9 cellular contexts compared by ENCODE assay signal in the genomic region with DNA sequence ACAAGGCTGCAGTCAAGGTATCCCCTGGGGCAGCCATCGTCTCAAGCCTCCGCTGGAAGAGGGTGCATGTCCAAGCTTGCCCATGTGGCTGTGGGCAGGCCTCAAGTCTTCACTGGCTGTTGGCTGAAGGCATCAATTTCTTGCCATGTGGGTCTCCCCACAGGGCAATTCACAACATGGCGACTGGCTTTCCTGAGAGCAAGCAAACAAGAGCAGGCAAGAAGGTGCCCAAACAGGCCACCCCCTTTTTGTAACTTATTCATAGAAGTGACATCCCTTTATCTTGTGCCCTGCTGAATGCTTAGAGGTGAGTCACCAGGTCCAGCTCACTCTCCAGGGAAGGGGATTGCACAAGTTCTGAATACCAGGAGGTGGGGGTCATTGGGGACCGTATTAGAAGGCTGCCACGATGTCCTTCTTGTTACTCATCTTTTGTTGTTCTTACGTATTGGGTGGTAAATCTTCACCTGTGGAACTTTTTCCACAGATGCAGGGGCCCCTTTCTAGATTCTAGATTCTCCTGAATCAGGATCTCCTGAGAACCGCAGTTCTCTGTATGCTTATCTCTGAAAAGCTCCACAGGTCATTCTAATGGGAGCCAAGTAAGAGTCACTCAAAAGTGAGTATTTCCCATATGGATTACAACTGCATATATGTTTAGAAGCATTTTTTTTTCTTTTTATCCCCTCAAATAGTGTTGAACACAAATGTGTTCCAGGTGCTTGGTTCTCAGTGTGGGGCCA.
DNase-seq lines count a peak whose midpoint lies in the region; TF ChIP-seq lines count a peak whose summit lies in the region.
"Had no signal": no experiment of that assay in that cellular context is flagged by ENCODE, and none has a peak within 500 bp of the region (broad histone marks: within the 10 kb centered on the region; RNA-seq: fewer than 3 reads in every experiment).

No MANE protein-coding gene starts in this region.

- peaks cover 37% of the 10 kb centered on the region for H3K4me1 Mint-ChIP-seq in nephron progenitor cell

- TF ChIP-seq CTCF in C4-2B (conservative IDR thresholded peaks at IDR 0.05) (no peak), NB4 (IDR thresholded peaks at IDR 0.05; ENCODE audit: low read depth, low read length) (no peak), nephron progenitor cell (IDR thresholded peaks at IDR 0.05) (no peak)

- H3K4me3 ChIP-seq in NB4 (ENCODE audit: low read depth, low read length) = no peak overlapping the region

- H3K27ac Mint-ChIP-seq in nephron progenitor cell = peak overlapping the region; percentile 14
- H3K27ac Mint-ChIP-seq: activated naive CD8-positive, alpha-beta T cell had no signal

- H3K36me3 Mint-ChIP-seq in nephron progenitor cell (ENCODE audit: low read depth) = no peaks in the 10 kb centered on the region
- H3K36me3 Mint-ChIP-seq: activated naive CD8-positive, alpha-beta T cell had no signal

- DNase-seq in NB4 (ENCODE audit: low read depth) (peak; percentile 85), epithelial cell of prostate (ENCODE audit: low read depth, low spot score) (peak; percentile 93), nephron progenitor cell (no peak), NCI-H1694 (lab: John Stamatoyannopoulos, UW) (no peak), retina (no peak), NK-92 (lab: John Stamatoyannopoulos, UW; ENCODE audit: unreplicated experiment) (no peak), superior temporal gyrus (ENCODE audit: extremely low spot score) (no peak)

- H3K4me3 Mint-ChIP-seq in nephron progenitor cell = no peak overlapping the region
- H3K4me3 Mint-ChIP-seq: activated naive CD8-positive, alpha-beta T cell had no signal

- H3K27me3 Mint-ChIP-seq in nephron progenitor cell (ENCODE audit: low read depth, poor library complexity) = peaks cover 5% of the 10 kb centered on the region
- H3K27me3 Mint-ChIP-seq: activated naive CD8-positive, alpha-beta T cell had no signal

- no peak for TF ChIP-seq POLR2A in NB4 (IDR thresholded peaks at IDR 0.05; ENCODE audit: extremely low read depth, insufficient read length)

- H3K27ac ChIP-seq in C4-2B (0 out of 2 replicates have a peak overlapping the region, but pooled peaks have one; percentile 14), epithelial cell of prostate (peak overlapping the region; percentile 96)

- H3K9me3 Mint-ChIP-seq in nephron progenitor cell = peaks cover 11% of the 10 kb centered on the region

Comparison
In these comparisons a context has a peak if more than half of its experiments do, and no peak if none do; other contexts are left out.
1. DNase-seq: peak in NB4 (single experiment) and epithelial cell of prostate (single experiment); none in nephron progenitor cell (single experiment), NCI-H1694 (single experiment), retina (single experiment), NK-92 (single experiment) and superior temporal gyrus (single experiment).